ENCODE assay signal across 19 cellular contexts in genomic region chr14:53304726-53305381, GRCh38.
A peak's percentile ranks its signal among the peaks of the same experiment; 100 is the strongest.
DNase-seq lines count a peak whose midpoint lies in the region; ATAC-seq and TF ChIP-seq lines count a peak whose summit lies in the region.
"Had no signal": no experiment of that assay in that cellular context is flagged by ENCODE, and none has a peak within 500 bp of the region (broad histone marks: within the 10 kb centered on the region; RNA-seq: fewer than 3 reads in every experiment).

No MANE protein-coding gene starts in this region.

- peaks cover 2% of the 10 kb centered on the region; the same call in 1 of the 2 replicates for H3K36me3 ChIP-seq in SJCRH30

- H3K9me3 ChIP-seq in SJCRH30 (replicated peaks): no peaks in the 10 kb centered on the region; the same call in 1 of the 2 replicates
- H3K9me3 ChIP-seq: A549 had no signal

- in situ Hi-C loops in ACHN (cut with HindIII; ENCODE audit: low pct_ligation_motif_present, low pct_unique_long_range_greater_than_20kb, low sequenced_read_pairs): no loop called here

- peaks cover 23% of the 10 kb centered on the region for H3K4me1 ChIP-seq in SJCRH30
- H3K4me1 ChIP-seq: A549 had no signal

- no peaks in the 10 kb centered on the region for H3K27me3 ChIP-seq in SJCRH30

- no peak overlapping the region for H3K27ac ChIP-seq in SJCRH30
- H3K27ac ChIP-seq: A549 had no signal

- no peak for ATAC-seq in HG02642 (IDR thresholded peaks at IDR 0.05; ENCODE audit: poor library complexity, unreplicated experiment)
- ATAC-seq: activated CD8-positive, alpha-beta memory T cell treated with anti-CD3 and anti-CD28 coated beads, Interleukin-2, amount 10 ng/mL, durations not matched to agents 7 days and 5 days; stimulated activated naive CD8-positive, alpha-beta T cell treated with anti-CD3 and anti-CD28 coated beads, Interleukin-15, Interleukin-2, amounts not matched to agents 100 U/mL and 50 U/mL, for 24 hours had no signal

- DNase-seq in AG08396 (ENCODE audit: low spot score) (peak; percentile 30), SJCRH30 (peak; percentile 42 to 70), fibroblast of peridontal ligament (ENCODE audit: extremely low read depth) (peak; percentile 58), myocyte (ENCODE audit: low read depth) (peak; percentile 27), iPS-NIHi11 (ENCODE audit: low spot score) (no peak), GM20000 (ENCODE audit: low spot score) (no peak), ACHN (no peak)
- DNase-seq: activated CD8-positive, alpha-beta memory T cell treated with anti-CD3 and anti-CD28 coated beads, Interleukin-2, amount 10 ng/mL, durations not matched to agents 7 days and 5 days; activated gamma-delta T cell; CD4-positive, alpha-beta memory T cell; Kasumi-1; naive B cell; NCI-H1436; SHP77; stimulated activated CD4-positive, alpha-beta T cell treated with anti-CD3 and anti-CD28 coated beads, Interleukin-12 subunit alpha, Interleukin-12 subunit beta, amount 100 ng/mL, for 4 hours; stimulated activated naive CD8-positive, alpha-beta T cell treated with anti-CD3 and anti-CD28 coated beads, Interleukin-15, Interleukin-2, amounts not matched to agents 100 U/mL and 50 U/mL, for 24 hours; T-helper 2 cell had no signal

- H3K4me3 ChIP-seq in SJCRH30: no peak overlapping the region
- H3K4me3 ChIP-seq: A549 had no signal

- TF ChIP-seq CTCF in GM20000 (IDR thresholded peaks at IDR 0.05; ENCODE audit: extremely low read depth, missing control alignments): no peak

Comparison
In these comparisons a context has a peak if more than half of its experiments do, and no peak if none do; other contexts are left out.
1. DNase-seq: peak in AG08396 (single experiment), SJCRH30 (2 of 2), fibroblast of peridontal ligament (single experiment) and myocyte (single experiment); none in iPS-NIHi11 (single experiment), GM20000 (single experiment) and ACHN (single experiment).